In genomic region chr15:41825572-41826535, GRCh38 we compare ENCODE assay signal across 14 cellular contexts. TPM values are rescaled to one million over a fixed set of nuclear protein-coding genes. Genes with fewer than 3 reads are reported as not detected.
A peak's percentile ranks its signal among the peaks of the same experiment; 100 is the strongest.
DNase-seq lines count a peak whose midpoint lies in the region; ATAC-seq and TF ChIP-seq lines count a peak whose summit lies in the region.
"Had no signal": no experiment of that assay in that cellular context is flagged by ENCODE, and none has a peak within 500 bp of the region (broad histone marks: within the 10 kb centered on the region; RNA-seq: fewer than 3 reads in every experiment).

No MANE protein-coding gene starts in this region.

- no peak overlapping the region for H3K9ac ChIP-seq in mesendoderm (ENCODE audit: low read length)

- TF ChIP-seq CTCF in A673 (conservative IDR thresholded peaks at IDR 0.05; ENCODE audit: low read depth, low read length) (no peak), Calu3 (IDR thresholded peaks at IDR 0.05; ENCODE audit: unreplicated experiment) (no peak)

- no peaks in the 10 kb centered on the region for H3K79me2 ChIP-seq in mesendoderm (ENCODE audit: control insufficient read depth, insufficient read depth, low read length)

- intact Hi-C loops in A673 (cut with micrococcal nuclease; ENCODE audit: unreplicated experiment), result no loop called here
- intact Hi-C loops in Calu3 (cut with micrococcal nuclease; ENCODE audit: unreplicated experiment), result no loop called here
- intact Hi-C loops in activated T-helper 2 cell treated with anti-CD3 and anti-CD28 coated beads, Interferon-gamma antibody, Interleukin-2, Interleukin-4, amounts not matched to agents 10 μg/mL and 5 μg/mL and 100 μg/mL, durations not matched to agents 14 hours and 24 hours and 36 hours (cut with micrococcal nuclease), result loop anchor here (5.0 kb wide), 1 partner anchor 146 kb away; the partner anchor contains the start of gene EHD4

- H3K4me1 Mint-ChIP-seq in Calu3 (ENCODE audit: low read depth, unreplicated experiment), result no peaks in the 10 kb centered on the region
- H3K4me1 Mint-ChIP-seq in activated T-helper 2 cell treated with anti-CD3 and anti-CD28 coated beads, Interferon-gamma antibody, Interleukin-2, Interleukin-4, amounts not matched to agents 10 μg/mL and 5 μg/mL and 100 μg/mL, durations not matched to agents 14 hours and 24 hours and 36 hours (ENCODE audit: low read depth), result peaks cover 12% of the 10 kb centered on the region

- no peak overlapping the region for H2BK120ac ChIP-seq in mesendoderm (ENCODE audit: low read depth, low read length)

- no peaks in the 10 kb centered on the region for H3K27me3 Mint-ChIP-seq in Calu3 (ENCODE audit: unreplicated experiment)
- H3K27me3 Mint-ChIP-seq in activated T-helper 2 cell treated with anti-CD3 and anti-CD28 coated beads, Interferon-gamma antibody, Interleukin-2, Interleukin-4, amounts not matched to agents 10 μg/mL and 5 μg/mL and 100 μg/mL, durations not matched to agents 14 hours and 24 hours and 36 hours (ENCODE audit: low read depth), result no peaks in the 10 kb centered on the region

- H3K27ac Mint-ChIP-seq in Calu3 (ENCODE audit: unreplicated experiment), result no peak overlapping the region
- H3K27ac Mint-ChIP-seq in activated T-helper 2 cell treated with anti-CD3 and anti-CD28 coated beads, Interferon-gamma antibody, Interleukin-2, Interleukin-4, amounts not matched to agents 10 μg/mL and 5 μg/mL and 100 μg/mL, durations not matched to agents 14 hours and 24 hours and 36 hours, result no peak overlapping the region
- H3K27ac Mint-ChIP-seq: dendritic cell treated with granulocyte-macrophage colony-stimulating factor and Interleukin-4, amounts not matched to agents 40 ng/mL and 50 ng/mL, for 4 days had no signal

- H4K8ac ChIP-seq in mesendoderm (ENCODE audit: low read depth, low read length), result no peak overlapping the region

- no peak overlapping the region for H3K18ac ChIP-seq in mesendoderm (ENCODE audit: low read length)

- no peaks in the 10 kb centered on the region for H3K27me3 ChIP-seq in A673 (replicated peaks; ENCODE audit: insufficient read depth, low read depth, low read length, poor library complexity)
- H3K27me3 ChIP-seq in mesendoderm (ENCODE audit: insufficient read depth, low read length, poor library complexity), result no peaks in the 10 kb centered on the region
- H3K27me3 ChIP-seq: adrenal gland had no signal

- no peaks in the 10 kb centered on the region for H3K9me3 ChIP-seq in A673 (ENCODE audit: low read depth, low read length, poor library complexity, severe bottlenecking)
- H3K9me3 ChIP-seq: adrenal gland, psoas muscle had no signal

- H2BK15ac ChIP-seq in mesendoderm (replicated peaks; ENCODE audit: low read depth), result no peak overlapping the region

- peak overlapping the region; percentile 2 for H3K4me3 Mint-ChIP-seq in Calu3 (ENCODE audit: low read depth, unreplicated experiment)
- peak overlapping the region; percentile 64 for H3K4me3 Mint-ChIP-seq in activated T-helper 2 cell treated with anti-CD3 and anti-CD28 coated beads, Interferon-gamma antibody, Interleukin-2, Interleukin-4, amounts not matched to agents 10 μg/mL and 5 μg/mL and 100 μg/mL, durations not matched to agents 14 hours and 24 hours and 36 hours (ENCODE audit: low read depth)

- no peak for ATAC-seq in HG03521 (IDR thresholded peaks at IDR 0.05; ENCODE audit: unreplicated experiment)
- ATAC-seq: psoas muscle had no signal

- H3K27ac ChIP-seq in A673 (ENCODE audit: low read depth, low read length, poor library complexity, severe bottlenecking), result no peak overlapping the region
- H3K27ac ChIP-seq in mesendoderm (ENCODE audit: low read depth, low read length), result no peak overlapping the region
- H3K27ac ChIP-seq: adrenal gland, psoas muscle had no signal

- POLR2A ChIA-PET in A673 (lab: Charles Lee; ENCODE audit: low non-redundant PET), result no interaction called here

- H3K9me3 Mint-ChIP-seq in Calu3 (ENCODE audit: low read depth, unreplicated experiment), result no peaks in the 10 kb centered on the region
- no peaks in the 10 kb centered on the region for H3K9me3 Mint-ChIP-seq in activated T-helper 2 cell treated with anti-CD3 and anti-CD28 coated beads, Interferon-gamma antibody, Interleukin-2, Interleukin-4, amounts not matched to agents 10 μg/mL and 5 μg/mL and 100 μg/mL, durations not matched to agents 14 hours and 24 hours and 36 hours
- H3K9me3 Mint-ChIP-seq: dendritic cell treated with granulocyte-macrophage colony-stimulating factor and Interleukin-4, amounts not matched to agents 40 ng/mL and 50 ng/mL, for 4 days had no signal

- DNase-seq in A673 (ENCODE audit: low spot score) (peak; percentile 26), Calu3 (no peak), mesendoderm (peak; percentile 52), NCI-H748 treated with DMSO at 0.1 percent for 48 hours (lab: John Stamatoyannopoulos, UW) (no peak), NCI-H1105 treated with DMSO at 0.1 percent for 48 hours (lab: John Stamatoyannopoulos, UW) (no peak), NCI-H1436 (lab: John Stamatoyannopoulos, UW) (no peak)
- no peak for DNase-seq in activated T-helper 2 cell treated with anti-CD3 and anti-CD28 coated beads, Interferon-gamma antibody, Interleukin-2, Interleukin-4, amounts not matched to agents 10 μg/mL and 5 μg/mL and 100 μg/mL, durations not matched to agents 14 hours and 24 hours and 36 hours (ENCODE audit: low spot score)
- DNase-seq: adrenal gland, EL, KG1, NCI-H2029, psoas muscle had no signal

- CTCF ChIA-PET in A673 (lab: Charles Lee) (no interaction called here), Calu3 (lab: Charles Lee) (no interaction called here)

- H3K36me3 Mint-ChIP-seq in Calu3 (ENCODE audit: insufficient read depth, unreplicated experiment), result peaks cover 13% of the 10 kb centered on the region
- H3K36me3 Mint-ChIP-seq in activated T-helper 2 cell treated with anti-CD3 and anti-CD28 coated beads, Interferon-gamma antibody, Interleukin-2, Interleukin-4, amounts not matched to agents 10 μg/mL and 5 μg/mL and 100 μg/mL, durations not matched to agents 14 hours and 24 hours and 36 hours (ENCODE audit: low read depth), result peaks cover 22% of the 10 kb centered on the region

- no peaks in the 10 kb centered on the region for H3K79me1 ChIP-seq in mesendoderm (ENCODE audit: low read length)

- no peak overlapping the region for H4K5ac ChIP-seq in mesendoderm (ENCODE audit: low read length)

- H3K36me3 ChIP-seq in A673 (ENCODE audit: insufficient read depth, low read length, poor library complexity, severe bottlenecking), result peaks cover 12% of the 10 kb centered on the region
- H3K36me3 ChIP-seq in mesendoderm (ENCODE audit: control insufficient read depth, insufficient read depth, low read length), result no peaks in the 10 kb centered on the region

- no peak overlapping the region for H3K23ac ChIP-seq in mesendoderm (ENCODE audit: low read length)

- no TSS peak for BruUV-seq in A673 (replicated peaks; lab: Mats Ljungman, UMichigan)
- BruUV-seq in Calu3 (replicated peaks; lab: Mats Ljungman, UMichigan), result no TSS peak

- WGBS in mesendoderm (ENCODE audit: extremely low coverage, insufficient coverage, low lambda C conversion rate), result no CpG with 5 or more reads among the region's 13 CpGs

- no peak overlapping the region for H3K4ac ChIP-seq in mesendoderm (ENCODE audit: low read depth, low read length)

- H3K4me3 ChIP-seq in A673 (ENCODE audit: low read depth, low read length, poor library complexity, severe bottlenecking) (no peak overlapping the region), mesendoderm (ENCODE audit: low read length) (no peak overlapping the region)
- H3K4me3 ChIP-seq: adrenal gland, psoas muscle had no signal

- no peak overlapping the region for H3K4me2 ChIP-seq in mesendoderm (ENCODE audit: low read length)

- no peak overlapping the region for H3K56ac ChIP-seq in mesendoderm (ENCODE audit: low read length)

- H2BK5ac ChIP-seq in mesendoderm (ENCODE audit: low read length), result no peak overlapping the region

- H3K4me1 ChIP-seq in A673 (ENCODE audit: insufficient read depth, low read length, poor library complexity, severe bottlenecking) (peaks cover 5% of the 10 kb centered on the region), mesendoderm (ENCODE audit: control insufficient read depth, low read depth, low read length) (peaks cover 2% of the 10 kb centered on the region)

- H2AK5ac ChIP-seq in mesendoderm (ENCODE audit: low read length), result no peak overlapping the region

RNA-seq across cellular contexts. Expression of gene JMJD7, which starts 2.0 kb away (rescaled TPM):
- total RNA-seq in A673 (2021) (18.3 and 18.8 TPM in 2 replicates), Calu3 (2022) (9.4 and 9.7 TPM in 2 replicates)
- 15.7 and 20.0 TPM in 2 replicates for total RNA-seq in activated T-helper 2 cell treated with anti-CD3 and anti-CD28 coated beads, Interferon-gamma antibody, Interleukin-2, Interleukin-4, amounts not matched to agents 10 μg/mL and 5 μg/mL and 100 μg/mL, durations not matched to agents 14 hours and 24 hours and 36 hours
- 5.6 TPM for polyA plus RNA-seq in mesendoderm (2013, experiment 1 of 2)
- polyA plus RNA-seq in mesendoderm (2013, experiment 2 of 2), result 6.4 TPM

RNA-seq across cellular contexts. Expression of gene PLA2G4B, which starts 12.8 kb away (rescaled TPM):
- total RNA-seq in A673 (2021) (7.4 and 12.0 TPM in 2 replicates), Calu3 (2022) (4.1 and 6.8 TPM in 2 replicates)
- 8.0 and 10.5 TPM in 2 replicates for total RNA-seq in activated T-helper 2 cell treated with anti-CD3 and anti-CD28 coated beads, Interferon-gamma antibody, Interleukin-2, Interleukin-4, amounts not matched to agents 10 μg/mL and 5 μg/mL and 100 μg/mL, durations not matched to agents 14 hours and 24 hours and 36 hours
- polyA plus RNA-seq in mesendoderm (2013, experiment 1 of 2), result 4.7 TPM
- 3.4 TPM for polyA plus RNA-seq in mesendoderm (2013, experiment 2 of 2)

RNA-seq across cellular contexts. Expression of gene MAPKBP1, which starts 51.6 kb away (rescaled TPM):
- total RNA-seq in A673 (2021) (29.3 and 30.7 TPM in 2 replicates), Calu3 (2022) (9.9 and 11.3 TPM in 2 replicates)
- total RNA-seq in activated T-helper 2 cell treated with anti-CD3 and anti-CD28 coated beads, Interferon-gamma antibody, Interleukin-2, Interleukin-4, amounts not matched to agents 10 μg/mL and 5 μg/mL and 100 μg/mL, durations not matched to agents 14 hours and 24 hours and 36 hours, result 24.7 and 25.7 TPM in 2 replicates
- polyA plus RNA-seq in mesendoderm (2013, experiment 1 of 2), result 3.0 TPM
- polyA plus RNA-seq in mesendoderm (2013, experiment 2 of 2), result 2.9 TPM

Comparison
In these comparisons a context has a peak if more than half of its experiments do, and no peak if none do; other contexts are left out.
1. DNase-seq: peak in A673 (single experiment) and mesendoderm (single experiment); none in Calu3 (single experiment), activated T-helper 2 cell treated with anti-CD3 and anti-CD28 coated beads, Interferon-gamma antibody, Interleukin-2, Interleukin-4, amounts not matched to agents 10 μg/mL and 5 μg/mL and 100 μg/mL, durations not matched to agents 14 hours and 24 hours and 36 hours (single experiment), NCI-H748 treated with DMSO at 0.1 percent for 48 hours (single experiment), NCI-H1105 treated with DMSO at 0.1 percent for 48 hours (single experiment) and NCI-H1436 (single experiment).